14 cellular contexts compared by ENCODE assay signal in the genomic region with DNA sequence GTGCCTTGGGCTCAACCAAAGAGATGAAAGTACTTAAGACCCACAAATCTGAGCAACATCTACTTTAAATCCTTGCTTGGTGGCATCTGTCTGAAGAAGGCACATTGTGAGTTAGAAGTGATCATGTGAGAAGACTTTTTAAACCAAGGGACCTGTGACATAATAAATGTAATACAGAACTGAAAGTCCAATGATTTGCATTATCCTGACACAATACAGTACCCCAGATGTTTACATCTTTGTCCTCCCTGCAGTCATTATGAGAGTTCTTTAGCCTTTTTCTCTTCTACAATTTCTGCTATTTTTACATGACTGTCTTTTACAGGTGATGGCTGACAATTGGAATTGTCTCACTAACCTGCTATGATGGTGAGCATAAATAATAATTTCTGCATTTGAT.
DNase-seq lines count a peak whose midpoint lies in the region; ATAC-seq and TF ChIP-seq lines count a peak whose summit lies in the region.
"Had no signal": no experiment of that assay in that cellular context is flagged by ENCODE, and none has a peak within 500 bp of the region (broad histone marks: within the 10 kb centered on the region; RNA-seq: fewer than 3 reads in every experiment).

No MANE protein-coding gene starts in this region.

- peaks cover 90% of the 10 kb centered on the region for H3K36me3 ChIP-seq in OCI-LY7 (ENCODE audit: insufficient read depth, low read length)

- H2AFZ ChIP-seq in OCI-LY7 (ENCODE audit: low read length) = peak overlapping the region; percentile 8; the same call in 1 of the 2 replicates

- no peaks in the 10 kb centered on the region for H3K79me2 ChIP-seq in OCI-LY7 (ENCODE audit: insufficient read depth, low read depth, low read length)

- CTCF ChIA-PET in OCI-LY7 (lab: Charles Lee; ENCODE audit: unreplicated experiment) = no interaction called here

- H3K4me3 ChIP-seq in OCI-LY7 (ENCODE audit: low read depth, low read length, poor library complexity, severe bottlenecking) = peak overlapping the region; percentile 26
- H3K4me3 ChIP-seq: lung had no signal

- no TSS peak for BruUV-seq in OCI-LY7 (replicated peaks; lab: Mats Ljungman, UMichigan)

- POLR2A ChIA-PET in OCI-LY7 (lab: Charles Lee) = interaction anchor here (1.0 to 3.9 kb wide), 4 partner anchors 14 to 47 kb away, joined by 3 to 20 read pairs (median 6); no protein-coding TSS in a partner anchor

- no peaks in the 10 kb centered on the region for H3K9me3 ChIP-seq in OCI-LY7 (ENCODE audit: low read length)

- DNase-seq in OCI-LY7 (ENCODE audit: low spot score) (peak; percentile 57), NCI-H345 (lab: John Stamatoyannopoulos, UW) (no peak), RKO (ENCODE audit: low spot score) (no peak), NCI-H128 (lab: John Stamatoyannopoulos, UW; ENCODE audit: unreplicated experiment) (no peak), mucosa of gallbladder (ENCODE audit: low spot score) (no peak)
- DNase-seq: activated CD4-positive, alpha-beta memory T cell treated with anti-CD3 and anti-CD28 coated beads for 36 hours; activated naive CD8-positive, alpha-beta T cell treated with anti-CD3 and anti-CD28 coated beads, Interleukin-2, amount 10 ng/mL, durations not matched to agents 7 days and 5 days; CD4-positive, CD25-positive, alpha-beta regulatory T cell; NCI-H1930; stimulated activated CD4-positive, alpha-beta T cell treated with anti-CD3 and anti-CD28 coated beads, Interleukin-2, amount 100 ng/mL, for 24 hours had no signal

- H3K27ac ChIP-seq in OCI-LY7 (ENCODE audit: low read depth, low read length, poor library complexity, severe bottlenecking) = peak overlapping the region; percentile 78

- TF ChIP-seq CTCF in OCI-LY7 (conservative IDR thresholded peaks at IDR 0.05; ENCODE audit: low read length) = no peak

- peak overlapping the region; percentile 55 for H3K4me2 ChIP-seq in OCI-LY7 (ENCODE audit: low read length)

- intact Hi-C loops in OCI-LY7 (cut with micrococcal nuclease; ENCODE audit: unreplicated experiment) = no loop called here

- H3K9me2 ChIP-seq in OCI-LY7 (ENCODE audit: insufficient read depth, low read length) = no peaks in the 10 kb centered on the region

- ATAC-seq in GM18867 (IDR thresholded peaks at IDR 0.05; ENCODE audit: unreplicated experiment) (peak; percentile 100), GM21515 (IDR thresholded peaks at IDR 0.05; ENCODE audit: unreplicated experiment) (peak; percentile 99), HG03045 (IDR thresholded peaks at IDR 0.05; ENCODE audit: unreplicated experiment) (peak; percentile 98)

- peaks cover 33% of the 10 kb centered on the region for H3K4me1 ChIP-seq in OCI-LY7 (ENCODE audit: insufficient read depth, low read length, poor library complexity, severe bottlenecking)

- no peaks in the 10 kb centered on the region for H4K20me1 ChIP-seq in OCI-LY7 (ENCODE audit: insufficient read depth, low read length)
